8 cellular contexts compared by ENCODE assay signal in genomic region chr2:8679567-8679826, GRCh38. TPM values are rescaled to one million over a fixed set of nuclear protein-coding genes. Genes with fewer than 3 reads are reported as not detected.
DNase-seq lines count a peak whose midpoint lies in the region; ATAC-seq and TF ChIP-seq lines count a peak whose summit lies in the region.

No MANE protein-coding gene starts in this region.

- H3K36me3 Mint-ChIP-seq in T-helper 17 cell (ENCODE audit: low read depth), result peaks cover 6% of the 10 kb centered on the region

- DNase-seq in T-helper 17 cell (no peak), fibroblast of villous mesenchyme (ENCODE audit: low read depth) (no peak), retinal pigment epithelial cell (ENCODE audit: low read depth) (no peak), NCI-H2029 (lab: John Stamatoyannopoulos, UW) (no peak), foreskin melanocyte (no peak), cerebellum (ENCODE audit: low spot score) (no peak), SW 1271 (lab: John Stamatoyannopoulos, UW) (no peak)

- TF ChIP-seq CTCF in fibroblast of villous mesenchyme (IDR thresholded peaks at IDR 0.05; ENCODE audit: insufficient read depth, low read depth, low read length), result no peak
- TF ChIP-seq CTCF in retinal pigment epithelial cell (conservative IDR thresholded peaks at IDR 0.05; ENCODE audit: low read depth, low read length), result no peak

- H3K27ac Mint-ChIP-seq in T-helper 17 cell, result peak overlapping the region; percentile 99

- H3K27me3 Mint-ChIP-seq in T-helper 17 cell, result peaks cover 26% of the 10 kb centered on the region

- peak overlapping the region; percentile 57 for H3K4me3 ChIP-seq in fibroblast of villous mesenchyme (ENCODE audit: low read depth, low read length)
- H3K4me3 ChIP-seq in retinal pigment epithelial cell (ENCODE audit: low read length), result peak overlapping the region; percentile 57

- peaks cover 13% of the 10 kb centered on the region; the same call in 1 of the 2 replicates for H3K4me1 ChIP-seq in ES-I3 (ENCODE audit: insufficient read depth, low read length)

- peaks cover 50% of the 10 kb centered on the region for H3K4me1 Mint-ChIP-seq in T-helper 17 cell

- no peak for ATAC-seq in T-helper 17 cell

- peak overlapping the region; percentile 100 for H3K4me3 Mint-ChIP-seq in T-helper 17 cell

- H3K9ac ChIP-seq in ES-I3 (ENCODE audit: low read depth, low read length), result peak overlapping the region; percentile 63; the same call in 1 of the 2 replicates

- H3K9me3 ChIP-seq in ES-I3 (ENCODE audit: control insufficient read depth, insufficient read depth, low read length) (peaks cover under 1% of the 10 kb centered on the region), T-helper 17 cell (ENCODE audit: control insufficient read depth, low read length, poor library complexity, severe bottlenecking) (no peaks in the 10 kb centered on the region)

- H3K36me3 ChIP-seq in ES-I3 (ENCODE audit: insufficient read depth, low read length), result no peaks in the 10 kb centered on the region

RNA-seq across cellular contexts. Expression of gene ID2, which starts 2.4 kb away (rescaled TPM):
- total RNA-seq in T-helper 17 cell (100 to 1,000 TPM; 103 to 113 TPM), fibroblast of villous mesenchyme (31.2 and 118 TPM in 2 replicates), cerebellum (371 TPM)
